8 cellular contexts compared by ENCODE assay signal in genomic region chr12:27243804-27244679, GRCh38. TPM values are rescaled to one million over a fixed set of nuclear protein-coding genes. Genes with fewer than 3 reads are reported as not detected.
A peak's percentile ranks its signal among the peaks of the same experiment; 100 is the strongest.
DNase-seq lines count a peak whose midpoint lies in the region; ATAC-seq and TF ChIP-seq lines count a peak whose summit lies in the region.

TSS of gene STK38L (plus strand) at chr12:27244286. CDS start at chr12:27297721, 53,435 bp downstream.

- ATAC-seq in GM19324 (IDR thresholded peaks at IDR 0.05; ENCODE audit: low FRiP score, unreplicated experiment): peak; percentile 97
- peak; percentile 82 for ATAC-seq in HG03469 (IDR thresholded peaks at IDR 0.05; ENCODE audit: unreplicated experiment)
- ATAC-seq in left lung: peak; percentile 99

- H3K4me1 Mint-ChIP-seq in dendritic cell treated with granulocyte-macrophage colony-stimulating factor and Interleukin-4, amounts not matched to agents 40 ng/mL and 50 ng/mL, for 4 days (ENCODE audit: low read depth): peaks cover 50% of the 10 kb centered on the region

- H3K27ac ChIP-seq in C4-2B: peak within 1 kb of the TSS; percentile 82
- H3K27ac ChIP-seq in left lung: peak within 1 kb of the TSS; percentile 90 to 93

- H3K4me1 ChIP-seq in left lung: peaks cover 14 to 34% of the 10 kb centered on the region in 2 donors

- H3K27me3 ChIP-seq in left lung: no peaks in the 10 kb centered on the region

- intact Hi-C loops in dendritic cell treated with granulocyte-macrophage colony-stimulating factor and Interleukin-4, amounts not matched to agents 40 ng/mL and 50 ng/mL, for 4 days (cut with micrococcal nuclease): loop anchor here (2.0 kb wide), 2 partner anchors 101 to 229 kb away; partner anchors contain the start of gene TM7SF3
- intact Hi-C loops in left lung (cut with DNase I): no loop called here

- H3K36me3 ChIP-seq in left lung: no peaks in the 10 kb centered on the region

- no peaks in the 10 kb centered on the region for H3K9me3 Mint-ChIP-seq in dendritic cell treated with granulocyte-macrophage colony-stimulating factor and Interleukin-4, amounts not matched to agents 40 ng/mL and 50 ng/mL, for 4 days

- no peaks in the 10 kb centered on the region for H3K27me3 Mint-ChIP-seq in dendritic cell treated with granulocyte-macrophage colony-stimulating factor and Interleukin-4, amounts not matched to agents 40 ng/mL and 50 ng/mL, for 4 days

- H3K4me3 Mint-ChIP-seq in dendritic cell treated with granulocyte-macrophage colony-stimulating factor and Interleukin-4, amounts not matched to agents 40 ng/mL and 50 ng/mL, for 4 days: peak within 1 kb of the TSS; percentile 99

- peak within 1 kb of the TSS; percentile 65 to 79 for H3K4me3 ChIP-seq in left lung

- H3K9me3 ChIP-seq in left lung: peaks cover 0 to 3% of the 10 kb centered on the region in 2 donors

- peak; percentile 20 for TF ChIP-seq CTCF in C4-2B (conservative IDR thresholded peaks at IDR 0.05)
- peak in 1 of 2 donors; percentile 15 for TF ChIP-seq CTCF in left lung (IDR thresholded peaks at IDR 0.05)

- H3K36me3 Mint-ChIP-seq in dendritic cell treated with granulocyte-macrophage colony-stimulating factor and Interleukin-4, amounts not matched to agents 40 ng/mL and 50 ng/mL, for 4 days (ENCODE audit: low read depth): peaks cover 18% of the 10 kb centered on the region

- H3K27ac Mint-ChIP-seq in dendritic cell treated with granulocyte-macrophage colony-stimulating factor and Interleukin-4, amounts not matched to agents 40 ng/mL and 50 ng/mL, for 4 days: peak within 1 kb of the TSS; percentile 98

- DNase-seq in NCI-H526 (lab: John Stamatoyannopoulos, UW) (peak; percentile 91 to 97), left lung (peak; percentile 99 to 100)
- peak; percentile 90 to 95 for DNase-seq in activated CD4-positive, alpha-beta T cell treated with anti-CD3 and anti-CD28 coated beads, Interleukin-2, amount 50 U/mL, for 24 hours (ENCODE audit: low read depth in 1 of 2, low spot score in 1 of 2)
- DNase-seq in stimulated activated CD4-positive, alpha-beta T cell treated with anti-CD3 and anti-CD28 coated beads, Interleukin-2, amount 100 ng/mL, for 48 hours: peak; percentile 97 to 98

RNA-seq across cellular contexts. Expression of gene STK38L, which starts in this region (rescaled TPM):
- total RNA-seq in left lung: 10 to 100 TPM; 28.2 to 34.8 TPM

Comparison
In these comparisons a context has a peak if more than half of its experiments do, and no peak if none do; other contexts are left out.
1. Peak in every context shown above with its lines: DNase-seq, ATAC-seq, H3K4me3 ChIP-seq and H3K27ac ChIP-seq.